In genomic region chr9:687034-687785, GRCh38 we compare ENCODE assay signal across 17 cellular contexts.
DNase-seq lines count a peak whose midpoint lies in the region; ATAC-seq and TF ChIP-seq lines count a peak whose summit lies in the region.
"Had no signal": no experiment of that assay in that cellular context is flagged by ENCODE, and none has a peak within 500 bp of the region (broad histone marks: within the 10 kb centered on the region; RNA-seq: fewer than 3 reads in every experiment).

No MANE protein-coding gene starts in this region.

- H3K27me3 Mint-ChIP-seq in progenitor cell of endocrine pancreas (no peaks in the 10 kb centered on the region), type B pancreatic cell (no peaks in the 10 kb centered on the region)
- H3K27me3 Mint-ChIP-seq: T-cell had no signal

- H3K4me1 ChIP-seq in RWPE2 (ENCODE audit: insufficient read depth, poor library complexity, severe bottlenecking) (peaks cover 45% of the 10 kb centered on the region), esophagus muscularis mucosa (peaks cover 56 to 77% (median 67%) of the 10 kb centered on the region in 4 donors)

- no peak for DNase-seq in RWPE2 (ENCODE audit: low spot score)
- DNase-seq in esophagus muscularis mucosa (ENCODE audit: extremely low spot score): peak; percentile 83
- no peak for DNase-seq in progenitor cell of endocrine pancreas (ENCODE audit: low spot score, unreplicated experiment)
- no peak for DNase-seq in type B pancreatic cell (ENCODE audit: extremely low spot score, unreplicated experiment)
- DNase-seq in T1000 (lab: John Stamatoyannopoulos, UW): no peak
- DNase-seq in effector CD4-positive, alpha-beta T cell: no peak
- no peak for DNase-seq in HuH-7 (ENCODE audit: low spot score)
- DNase-seq: activated CD4-positive, alpha-beta T cell treated with anti-CD3 and anti-CD28 coated beads, Interleukin-2, amount 50 U/mL, for 4 hours; Calu3; MM.1S; NCI-H1694 treated with DMSO at 0.1 percent for 48 hours; NCI-H345; pancreas; T-cell had no signal

- no peaks in the 10 kb centered on the region for H3K9me3 Mint-ChIP-seq in progenitor cell of endocrine pancreas (ENCODE audit: low read depth)
- H3K9me3 Mint-ChIP-seq in type B pancreatic cell: no peaks in the 10 kb centered on the region
- H3K9me3 Mint-ChIP-seq: activated naive CD4-positive, alpha-beta T cell treated with anti-CD3 and anti-CD28 coated beads, Interleukin-2, amount 50 U/mL, for 72 hours; T-cell had no signal

- H3K4me3 Mint-ChIP-seq in progenitor cell of endocrine pancreas (ENCODE audit: low read depth) (no peak overlapping the region), type B pancreatic cell (peak overlapping the region; percentile 83)
- H3K4me3 Mint-ChIP-seq: T-cell had no signal

- H3K9me3 ChIP-seq in RWPE2 (ENCODE audit: severe bottlenecking) (no peaks in the 10 kb centered on the region), esophagus muscularis mucosa (no peaks in the 10 kb centered on the region)
- H3K9me3 ChIP-seq: pancreas had no signal

- H3K36me3 Mint-ChIP-seq in progenitor cell of endocrine pancreas (ENCODE audit: insufficient read depth): peaks cover 6% of the 10 kb centered on the region
- peaks cover 14% of the 10 kb centered on the region for H3K36me3 Mint-ChIP-seq in type B pancreatic cell
- H3K36me3 Mint-ChIP-seq: activated naive CD4-positive, alpha-beta T cell treated with anti-CD3 and anti-CD28 coated beads, Interleukin-2, amount 50 U/mL, for 72 hours had no signal

- no peak for TF ChIP-seq EP300 in esophagus muscularis mucosa (IDR thresholded peaks at IDR 0.05)

- no peak for TF ChIP-seq POLR2A in esophagus muscularis mucosa (IDR thresholded peaks at IDR 0.05; ENCODE audit: low read depth)

- intact Hi-C loops in esophagus muscularis mucosa (cut with DNase I): no loop called here

- WGBS in esophagus muscularis mucosa: 94% methylated on average over 4 of the region's 4 CpGs

- peaks cover 20% of the 10 kb centered on the region for H3K36me3 ChIP-seq in RWPE2 (ENCODE audit: low read depth)
- no peaks in the 10 kb centered on the region for H3K36me3 ChIP-seq in esophagus muscularis mucosa
- H3K36me3 ChIP-seq: pancreas had no signal

- TF ChIP-seq CTCF in RWPE2 (IDR thresholded peaks at IDR 0.05; ENCODE audit: poor library complexity, severe bottlenecking) (no peak), esophagus muscularis mucosa (IDR thresholded peaks at IDR 0.05) (no peak), progenitor cell of endocrine pancreas (IDR thresholded peaks at IDR 0.05; ENCODE audit: unreplicated experiment) (no peak), type B pancreatic cell (conservative IDR thresholded peaks at IDR 0.05) (no peak)

- H3K4me1 Mint-ChIP-seq in progenitor cell of endocrine pancreas (ENCODE audit: low read depth) (peaks cover 61% of the 10 kb centered on the region), type B pancreatic cell (ENCODE audit: unreplicated experiment) (peaks cover 53% of the 10 kb centered on the region)
- H3K4me1 Mint-ChIP-seq: T-cell had no signal

- ATAC-seq in RWPE2 (ENCODE audit: low read depth) (no peak), GM18870 (IDR thresholded peaks at IDR 0.05; ENCODE audit: unreplicated experiment) (no peak)
- ATAC-seq: activated naive CD4-positive, alpha-beta T cell treated with anti-CD3 and anti-CD28 coated beads, Interleukin-2, amount 50 U/mL, for 72 hours; T-cell had no signal

- H3K27ac ChIP-seq in RWPE2 (ENCODE audit: poor library complexity, severe bottlenecking) (peak overlapping the region; percentile 99), esophagus muscularis mucosa (replicated peaks in 1 of 4) (peak overlapping the region; percentile 79 to 86 (median 82))
- H3K27ac ChIP-seq: pancreas, VCaP had no signal

- H3K27me3 ChIP-seq in RWPE2 (ENCODE audit: insufficient read depth, poor library complexity, severe bottlenecking) (no peaks in the 10 kb centered on the region), esophagus muscularis mucosa (no peaks in the 10 kb centered on the region)
- H3K27me3 ChIP-seq: pancreas had no signal

- H3K27ac Mint-ChIP-seq in progenitor cell of endocrine pancreas (peak overlapping the region; percentile 51), type B pancreatic cell (peak overlapping the region; percentile 68)
- H3K27ac Mint-ChIP-seq: activated naive CD4-positive, alpha-beta T cell treated with anti-CD3 and anti-CD28 coated beads, Interleukin-2, amount 50 U/mL, for 72 hours; T-cell had no signal

- no peak overlapping the region for H3K4me3 ChIP-seq in RWPE2 (ENCODE audit: severe bottlenecking)
- peak overlapping the region in 1 of 4 donors; percentile 56 for H3K4me3 ChIP-seq in esophagus muscularis mucosa
- H3K4me3 ChIP-seq: pancreas had no signal
